In the genomic region with DNA sequence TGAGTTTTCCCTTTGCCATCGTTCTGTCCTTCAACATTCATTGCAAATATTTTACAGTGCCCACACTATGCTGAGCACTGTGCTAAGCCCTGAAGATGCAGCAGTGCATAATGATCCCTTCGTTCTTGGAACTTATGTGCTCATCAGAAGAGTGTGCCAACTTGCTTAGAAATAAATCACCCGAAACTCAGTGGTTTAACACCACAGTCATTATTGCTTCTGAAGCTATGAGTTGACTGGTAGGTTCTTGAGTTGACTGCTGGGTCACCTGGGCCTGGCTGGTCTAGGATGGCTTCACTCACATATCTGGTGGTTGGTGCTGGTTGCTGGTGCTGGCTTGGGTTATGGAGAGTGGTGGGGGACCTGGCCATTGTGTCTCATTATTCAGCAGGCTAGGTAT, we compare ENCODE assay signal across 22 cellular contexts. TPM values are rescaled to one million over a fixed set of nuclear protein-coding genes. Genes with fewer than 3 reads are reported as not detected.
DNase-seq lines count a peak whose midpoint lies in the region; ATAC-seq and FAIRE-seq lines count a peak whose summit lies in the region.
"Had no signal": no experiment of that assay in that cellular context is flagged by ENCODE, and none has a peak within 500 bp of the region (broad histone marks: within the 10 kb centered on the region; RNA-seq: fewer than 3 reads in every experiment).

No MANE protein-coding gene starts in this region.

- peak; percentile 93 for FAIRE-seq in RCC 7860 (lab: Jason Lieb, UNC)
- FAIRE-seq: GM12891, GM18507 had no signal

- no peak overlapping the region for H3K4me3 Mint-ChIP-seq in activated CD4-positive, alpha-beta memory T cell treated with anti-CD3 and anti-CD28 coated beads for 36 hours
- H3K4me3 Mint-ChIP-seq in activated CD4-positive, alpha-beta memory T cell treated with anti-CD3 and anti-CD28 coated beads, Interleukin-2, amount 10 ng/mL, durations not matched to agents 7 days and 5 days = no peak overlapping the region
- H3K4me3 Mint-ChIP-seq in activated naive CD8-positive, alpha-beta T cell treated with anti-CD3 and anti-CD28 coated beads, Interleukin-2, amount 50 U/mL, for 24 hours = no peak overlapping the region
- H3K4me3 Mint-ChIP-seq in activated naive CD8-positive, alpha-beta T cell treated with anti-CD3 and anti-CD28 coated beads for 36 hours = no peak overlapping the region

- peaks cover 21% of the 10 kb centered on the region for H3K4me1 Mint-ChIP-seq in activated CD4-positive, alpha-beta memory T cell treated with anti-CD3 and anti-CD28 coated beads for 36 hours (ENCODE audit: low read depth)
- peaks cover 6% of the 10 kb centered on the region for H3K4me1 Mint-ChIP-seq in activated CD4-positive, alpha-beta memory T cell treated with anti-CD3 and anti-CD28 coated beads, Interleukin-2, amount 10 ng/mL, durations not matched to agents 7 days and 5 days
- peaks cover 23% of the 10 kb centered on the region for H3K4me1 Mint-ChIP-seq in activated naive CD8-positive, alpha-beta T cell treated with anti-CD3 and anti-CD28 coated beads, Interleukin-2, amount 50 U/mL, for 24 hours
- H3K4me1 Mint-ChIP-seq in activated naive CD8-positive, alpha-beta T cell treated with anti-CD3 and anti-CD28 coated beads for 36 hours = peaks cover 44% of the 10 kb centered on the region

- peak; percentile 92 for ATAC-seq in activated naive CD8-positive, alpha-beta T cell treated with anti-CD3 and anti-CD28 coated beads, Interleukin-2, amount 50 U/mL, for 24 hours
- ATAC-seq in stimulated activated naive CD8-positive, alpha-beta T cell treated with anti-CD3 and anti-CD28 coated beads, Interleukin-15, Interleukin-2, amounts not matched to agents 100 U/mL and 50 U/mL, for 24 hours = peak; percentile 92
- no peak for ATAC-seq in HG03025 (IDR thresholded peaks at IDR 0.05; ENCODE audit: low FRiP score, unreplicated experiment)
- ATAC-seq: HCT116, Panc1 had no signal

- CTCF ChIA-PET in activated CD4-positive, alpha-beta memory T cell treated with anti-CD3 and anti-CD28 coated beads for 36 hours (lab: Charles Lee) = no interaction called here
- CTCF ChIA-PET in activated CD4-positive, alpha-beta memory T cell treated with anti-CD3 and anti-CD28 coated beads, Interleukin-2, amount 10 ng/mL, durations not matched to agents 7 days and 5 days (lab: Charles Lee) = no interaction called here

- no peak overlapping the region for H3K27ac Mint-ChIP-seq in activated CD4-positive, alpha-beta memory T cell treated with anti-CD3 and anti-CD28 coated beads for 36 hours
- H3K27ac Mint-ChIP-seq in activated CD4-positive, alpha-beta memory T cell treated with anti-CD3 and anti-CD28 coated beads, Interleukin-2, amount 10 ng/mL, durations not matched to agents 7 days and 5 days = no peak overlapping the region
- no peak overlapping the region for H3K27ac Mint-ChIP-seq in activated naive CD8-positive, alpha-beta T cell treated with anti-CD3 and anti-CD28 coated beads, Interleukin-2, amount 50 U/mL, for 24 hours
- H3K27ac Mint-ChIP-seq in activated naive CD8-positive, alpha-beta T cell treated with anti-CD3 and anti-CD28 coated beads for 36 hours = no peak overlapping the region

- POLR2A ChIA-PET in activated CD4-positive, alpha-beta memory T cell treated with anti-CD3 and anti-CD28 coated beads for 36 hours (lab: Charles Lee) = interaction anchor here (1.3 kb wide), 1 partner anchor 21 kb away, joined by 4 read pairs; a partner anchor contains a TSS
- POLR2A ChIA-PET in activated CD4-positive, alpha-beta memory T cell treated with anti-CD3 and anti-CD28 coated beads, Interleukin-2, amount 10 ng/mL, durations not matched to agents 7 days and 5 days (lab: Charles Lee) = no interaction called here

- no peaks in the 10 kb centered on the region for H3K27me3 Mint-ChIP-seq in activated CD4-positive, alpha-beta memory T cell treated with anti-CD3 and anti-CD28 coated beads for 36 hours
- peaks cover 2% of the 10 kb centered on the region for H3K27me3 Mint-ChIP-seq in activated CD4-positive, alpha-beta memory T cell treated with anti-CD3 and anti-CD28 coated beads, Interleukin-2, amount 10 ng/mL, durations not matched to agents 7 days and 5 days
- H3K27me3 Mint-ChIP-seq in activated naive CD8-positive, alpha-beta T cell treated with anti-CD3 and anti-CD28 coated beads, Interleukin-2, amount 50 U/mL, for 24 hours = no peaks in the 10 kb centered on the region
- H3K27me3 Mint-ChIP-seq in activated naive CD8-positive, alpha-beta T cell treated with anti-CD3 and anti-CD28 coated beads for 36 hours = no peaks in the 10 kb centered on the region

- peak; percentile 62 for DNase-seq in activated CD4-positive, alpha-beta memory T cell treated with anti-CD3 and anti-CD28 coated beads for 36 hours
- DNase-seq in activated CD4-positive, alpha-beta memory T cell treated with anti-CD3 and anti-CD28 coated beads, Interleukin-2, amount 10 ng/mL, durations not matched to agents 7 days and 5 days = no peak
- DNase-seq in activated naive CD8-positive, alpha-beta T cell treated with anti-CD3 and anti-CD28 coated beads, Interleukin-2, amount 50 U/mL, for 24 hours = peak; percentile 18
- no peak for DNase-seq in activated naive CD8-positive, alpha-beta T cell treated with anti-CD3 and anti-CD28 coated beads for 36 hours
- DNase-seq in RCC 7860 (ENCODE audit: low spot score) = peak; percentile 52
- DNase-seq in stimulated activated naive CD8-positive, alpha-beta T cell treated with anti-CD3 and anti-CD28 coated beads, Interleukin-15, Interleukin-2, amounts not matched to agents 100 U/mL and 50 U/mL, for 24 hours = peak; percentile 10
- DNase-seq: C1 segment of cervical spinal cord, GF-D8, GM23248, IMR-90, Karpas-422, MM.1S, NCI-H1092 treated with DMSO at 0.1 percent for 48 hours, NCI-H1694 treated with DMSO at 0.1 percent for 48 hours, NCI-H2107, NCI-H2227 treated with DMSO at 0.1 percent for 48 hours, NCI-H524 had no signal

- intact Hi-C loops in activated CD4-positive, alpha-beta memory T cell treated with anti-CD3 and anti-CD28 coated beads for 36 hours (cut with micrococcal nuclease) = loop anchor here (1.0 to 10.0 kb wide), 4 partner anchors 18 to 523 kb away; no protein-coding TSS in a partner anchor

- no peaks in the 10 kb centered on the region for H3K36me3 Mint-ChIP-seq in activated CD4-positive, alpha-beta memory T cell treated with anti-CD3 and anti-CD28 coated beads for 36 hours
- no peaks in the 10 kb centered on the region for H3K36me3 Mint-ChIP-seq in activated CD4-positive, alpha-beta memory T cell treated with anti-CD3 and anti-CD28 coated beads, Interleukin-2, amount 10 ng/mL, durations not matched to agents 7 days and 5 days (ENCODE audit: low read depth)
- peaks cover 2% of the 10 kb centered on the region for H3K36me3 Mint-ChIP-seq in activated naive CD8-positive, alpha-beta T cell treated with anti-CD3 and anti-CD28 coated beads, Interleukin-2, amount 50 U/mL, for 24 hours (ENCODE audit: low read depth)
- peaks cover 6% of the 10 kb centered on the region for H3K36me3 Mint-ChIP-seq in activated naive CD8-positive, alpha-beta T cell treated with anti-CD3 and anti-CD28 coated beads for 36 hours

- no peaks in the 10 kb centered on the region for H3K9me3 Mint-ChIP-seq in activated CD4-positive, alpha-beta memory T cell treated with anti-CD3 and anti-CD28 coated beads for 36 hours
- no peaks in the 10 kb centered on the region for H3K9me3 Mint-ChIP-seq in activated CD4-positive, alpha-beta memory T cell treated with anti-CD3 and anti-CD28 coated beads, Interleukin-2, amount 10 ng/mL, durations not matched to agents 7 days and 5 days
- H3K9me3 Mint-ChIP-seq in activated naive CD8-positive, alpha-beta T cell treated with anti-CD3 and anti-CD28 coated beads, Interleukin-2, amount 50 U/mL, for 24 hours = peaks cover 4% of the 10 kb centered on the region
- H3K9me3 Mint-ChIP-seq in activated naive CD8-positive, alpha-beta T cell treated with anti-CD3 and anti-CD28 coated beads for 36 hours = no peaks in the 10 kb centered on the region

RNA-seq across cellular contexts. Expression of a gene that starts 20.9 kb away (rescaled TPM):
- 1 to 10 TPM; 2.0 to 2.1 TPM for total RNA-seq in activated CD4-positive, alpha-beta memory T cell treated with anti-CD3 and anti-CD28 coated beads for 36 hours
- total RNA-seq in activated CD4-positive, alpha-beta memory T cell treated with anti-CD3 and anti-CD28 coated beads, Interleukin-2, amount 10 ng/mL, durations not matched to agents 7 days and 5 days = 1 to 10 TPM; 1.2 to 1.7 TPM
- 1 to 10 TPM; 5.3 to 5.5 TPM for total RNA-seq in activated naive CD8-positive, alpha-beta T cell treated with anti-CD3 and anti-CD28 coated beads for 36 hours

Comparison
In these comparisons a context has a peak if more than half of its experiments do, and no peak if none do; other contexts are left out.
1. DNase-seq: peak in activated CD4-positive, alpha-beta memory T cell treated with anti-CD3 and anti-CD28 coated beads for 36 hours (single experiment), activated naive CD8-positive, alpha-beta T cell treated with anti-CD3 and anti-CD28 coated beads, Interleukin-2, amount 50 U/mL, for 24 hours (single experiment), RCC 7860 (single experiment) and stimulated activated naive CD8-positive, alpha-beta T cell treated with anti-CD3 and anti-CD28 coated beads, Interleukin-15, Interleukin-2, amounts not matched to agents 100 U/mL and 50 U/mL, for 24 hours (single experiment); none in activated CD4-positive, alpha-beta memory T cell treated with anti-CD3 and anti-CD28 coated beads, Interleukin-2, amount 10 ng/mL, durations not matched to agents 7 days and 5 days (single experiment) and activated naive CD8-positive, alpha-beta T cell treated with anti-CD3 and anti-CD28 coated beads for 36 hours (single experiment).